In the genomic region with DNA sequence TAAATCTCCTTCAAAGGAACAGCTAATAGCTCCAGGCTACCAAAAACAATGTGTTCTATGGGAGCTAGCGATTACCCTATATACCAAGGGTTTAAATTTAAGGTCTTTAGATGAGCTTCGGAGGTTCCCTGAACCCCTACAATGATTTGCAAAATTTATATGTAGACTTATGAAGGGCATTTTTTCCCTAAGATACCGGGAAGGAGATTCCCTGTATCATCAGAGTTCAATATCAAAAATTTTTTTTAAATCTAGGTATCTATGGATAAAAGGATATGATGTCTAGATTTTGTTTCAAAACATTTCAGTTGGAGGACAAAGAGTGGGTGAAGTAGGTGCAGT, we compare ENCODE assay signal across 22 cellular contexts. TPM values are rescaled to one million over a fixed set of nuclear protein-coding genes. Genes with fewer than 3 reads are reported as not detected.
DNase-seq lines count a peak whose midpoint lies in the region; ATAC-seq, FAIRE-seq and TF ChIP-seq lines count a peak whose summit lies in the region.
"Had no signal": no experiment of that assay in that cellular context is flagged by ENCODE, and none has a peak within 500 bp of the region (broad histone marks: within the 10 kb centered on the region; RNA-seq: fewer than 3 reads in every experiment).

No MANE protein-coding gene starts in this region.

- H3K4ac ChIP-seq in H9 (ENCODE audit: low read depth, low read length), result no peak overlapping the region

- no peak overlapping the region for H3K23ac ChIP-seq in H9 (ENCODE audit: insufficient read length, low read depth, low read length)

- CTCF ChIA-PET in HepG2 (lab: Yijun Ruan, JAX; ENCODE audit: low intra/inter-chr PET ratio, low total read pairs), result no interaction called here

- no peak overlapping the region for H4K5ac ChIP-seq in H9 (ENCODE audit: insufficient read length, low read depth, low read length)

- H2AFZ ChIP-seq in HepG2 (ENCODE audit: low read length), result no peak overlapping the region
- no peak overlapping the region for H2AFZ ChIP-seq in H9 (ENCODE audit: low read length)

- ATAC-seq in HepG2 (no peak), right lobe of liver (no peak)
- ATAC-seq: K562 had no signal

- H3K9me3 Mint-ChIP-seq in endodermal cell (no peaks in the 10 kb centered on the region), neural crest cell (no peaks in the 10 kb centered on the region), type B pancreatic cell (no peaks in the 10 kb centered on the region), H9 (peaks cover 0 to 7% of the 10 kb centered on the region in 2 experiments; a peak in 2 of 5 replicates)
- H3K9me3 Mint-ChIP-seq: CD4-positive, CD25-positive, alpha-beta regulatory T cell had no signal

- no peaks in the 10 kb centered on the region for H3K79me1 ChIP-seq in H9 (ENCODE audit: insufficient read depth, low read depth, low read length, poor library complexity, severe bottlenecking)

- peak overlapping the region; percentile 19 for H3K27ac Mint-ChIP-seq in endodermal cell
- H3K27ac Mint-ChIP-seq in neural crest cell (ENCODE audit: unreplicated experiment), result no peak overlapping the region
- peak overlapping the region; percentile 82 for H3K27ac Mint-ChIP-seq in type B pancreatic cell
- 0 out of 7 replicates have a peak overlapping the region, but pooled peaks of 1 of the 3 experiments have one; percentile 68 for H3K27ac Mint-ChIP-seq in H9
- H3K27ac Mint-ChIP-seq: CD4-positive, CD25-positive, alpha-beta regulatory T cell had no signal

- H3K4me1 Mint-ChIP-seq in endodermal cell (peaks cover 27% of the 10 kb centered on the region), neural crest cell (peaks cover 70% of the 10 kb centered on the region), type B pancreatic cell (ENCODE audit: unreplicated experiment) (peaks cover 47% of the 10 kb centered on the region), H9 (peaks cover 20 to 36% of the 10 kb centered on the region in 2 experiments)
- H3K4me1 Mint-ChIP-seq: CD4-positive, CD25-positive, alpha-beta regulatory T cell had no signal

- H3K27me3 ChIP-seq in HepG2 (ENCODE audit: control insufficient read depth in 1 of 2, insufficient read depth in 2 of 2, low read length in 2 of 2), result peaks cover 2 to 3% of the 10 kb centered on the region in 2 experiments; a peak in 1 of 5 replicates
- H3K27me3 ChIP-seq in right lobe of liver, result no peaks in the 10 kb centered on the region
- H3K27me3 ChIP-seq in endodermal cell (ENCODE audit: control insufficient read depth, insufficient read depth, low read length, poor library complexity, severe bottlenecking), result peaks cover 75% of the 10 kb centered on the region
- peaks cover 88% of the 10 kb centered on the region for H3K27me3 ChIP-seq in H9 (ENCODE audit: insufficient read depth, low read length)
- H3K27me3 ChIP-seq: Peyer's patch had no signal

- no peak for FAIRE-seq in HepG2 (lab: Jason Lieb, UNC)
- FAIRE-seq: D721Med, K562 had no signal

- no peak overlapping the region for H3K18ac ChIP-seq in H9 (ENCODE audit: insufficient read length, low read depth, low read length)

- no peak for TF ChIP-seq POLR2A in HepG2 (IDR thresholded peaks at IDR 0.05; ENCODE audit: insufficient read depth in 1 of 2, low read depth in 2 of 2, low read length in 2 of 2)
- no peak for TF ChIP-seq POLR2A in right lobe of liver (IDR thresholded peaks at IDR 0.05)
- no peak for TF ChIP-seq POLR2A in lower leg skin (IDR thresholded peaks at IDR 0.05)

- in situ Hi-C loops in HepG2 (cut with HindIII; ENCODE audit: extremely low pct_ligation_motif_present, low pct_unique_long_range_greater_than_20kb), result no loop called here

- no peak overlapping the region for H2AK5ac ChIP-seq in H9 (ENCODE audit: insufficient read length, low read length)

- H2BK20ac ChIP-seq in H9 (ENCODE audit: low read depth, low read length, poor library complexity, severe bottlenecking), result no peak overlapping the region

- H3K4me3 Mint-ChIP-seq in endodermal cell (peak overlapping the region; percentile 15), neural crest cell (peak overlapping the region; percentile 21), type B pancreatic cell (peak overlapping the region; percentile 12), H9 (peak overlapping the region in 1 of 2 experiments; percentile 32; a peak in 1 of 5 replicates)
- H3K4me3 Mint-ChIP-seq: CD4-positive, CD25-positive, alpha-beta regulatory T cell had no signal

- WGBS in HepG2 (ENCODE audit: low lambda C conversion rate), result 0% methylated on average over 3 of the region's 3 CpGs
- WGBS in right lobe of liver (ENCODE audit: insufficient coverage, low coverage, low lambda C conversion rate, missing lambda C conversion rate), result 54% methylated on average over 3 of the region's 3 CpGs
- WGBS in endodermal cell (ENCODE audit: insufficient coverage in 1 of 2, insufficient read length in 1 of 2), 2 experiments, result 17 to 18% methylated on average over 2 of the region's 3 CpGs
- 54 to 57% methylated on average over 3 of the region's 3 CpGs for WGBS in lower leg skin, 2 donors
- WGBS in H9 (ENCODE audit: extremely low coverage, insufficient read length, low lambda C conversion rate), result no CpG with 5 or more reads among the region's 3 CpGs

- no peaks in the 10 kb centered on the region for H3K23me2 ChIP-seq in H9 (ENCODE audit: insufficient read length, low read depth, low read length, poor library complexity, severe bottlenecking)

- H3K36me3 ChIP-seq in HepG2 (replicated peaks in 1 of 2; ENCODE audit: control insufficient read depth in 1 of 2, insufficient read depth in 2 of 2, low read length in 2 of 2) (no peaks in the 10 kb centered on the region), right lobe of liver (no peaks in the 10 kb centered on the region), endodermal cell (ENCODE audit: control insufficient read depth, insufficient read depth, low read length) (no peaks in the 10 kb centered on the region)
- H3K36me3 ChIP-seq: Peyer's patch had no signal

- intact Hi-C loops in HepG2 (cut with micrococcal nuclease; ENCODE audit: unreplicated experiment), result loop anchor here (2.0 to 10.0 kb wide), 2 partner anchors 17 to 57 kb away; partner anchors contain the start of genes COL2A1 and TMEM106C
- intact Hi-C loops in right lobe of liver (cut with DNase I), result no loop called here
- intact Hi-C loops in lower leg skin (cut with DNase I; ENCODE audit: low total_unique reads), result no loop called here

- H3K9me3 ChIP-seq in HepG2 (ENCODE audit: low read length), result no peaks in the 10 kb centered on the region
- no peaks in the 10 kb centered on the region for H3K9me3 ChIP-seq in right lobe of liver
- no peaks in the 10 kb centered on the region for H3K9me3 ChIP-seq in endodermal cell (ENCODE audit: control insufficient read depth, low read length)
- no peaks in the 10 kb centered on the region for H3K9me3 ChIP-seq in H9 (ENCODE audit: control insufficient read depth, low read depth, low read length)
- H3K9me3 ChIP-seq: Peyer's patch had no signal

- H2BK5ac ChIP-seq in H9 (ENCODE audit: insufficient read length, low read length), result no peak overlapping the region

- H2BK12ac ChIP-seq in H9 (ENCODE audit: insufficient read length, low read depth, low read length), result no peak overlapping the region

- TF ChIP-seq RAD21 in HepG2 (CRISPR knock-in tag; IDR thresholded peaks at IDR 0.05), result no peak

- H3T11ph ChIP-seq in H9 (ENCODE audit: low read length), result no peak overlapping the region

- no peak overlapping the region for H2BK15ac ChIP-seq in H9 (ENCODE audit: low read depth, low read length)

- no peak for TF ChIP-seq EP300 in HepG2 (IDR thresholded peaks at IDR 0.05; ENCODE audit: low read depth in 2 of 2, low read length in 2 of 2)
- TF ChIP-seq EP300 in HepG2 (CRISPR knock-in tag; IDR thresholded peaks at IDR 0.05; ENCODE audit: borderline replicate concordance), result no peak

- 0 out of 2 replicates have a peak overlapping the region, but pooled peaks have one; percentile 15 for H3K4me2 ChIP-seq in HepG2 (ENCODE audit: low read depth, low read length)
- no peak overlapping the region for H3K4me2 ChIP-seq in H9 (ENCODE audit: insufficient read depth, insufficient read length, low read length)

- no peak for DNase-seq in HepG2 (ENCODE audit: low spot score)
- no peak for DNase-seq in right lobe of liver
- no peak for DNase-seq in endodermal cell
- DNase-seq in neural crest cell (ENCODE audit: low read depth, low spot score), result no peak
- no peak for DNase-seq in type B pancreatic cell (ENCODE audit: extremely low spot score, unreplicated experiment)
- DNase-seq in lower leg skin (ENCODE audit: low spot score in 2 of 2), result no peak
- DNase-seq in NCI-H2196 (lab: John Stamatoyannopoulos, UW; ENCODE audit: unreplicated experiment), result no peak
- no peak for DNase-seq in H9
- DNase-seq: CD4-positive, CD25-positive, alpha-beta regulatory T cell; GOT3; MV-4-11; NCI-H446 treated with DMSO at 0.1 percent for 48 hours; NCI-H526; NCI-H82; SIG-M5 had no signal

- H3K36me3 Mint-ChIP-seq in endodermal cell (ENCODE audit: low read depth) (no peaks in the 10 kb centered on the region), neural crest cell (ENCODE audit: low read depth) (no peaks in the 10 kb centered on the region), type B pancreatic cell (no peaks in the 10 kb centered on the region), H9 (ENCODE audit: insufficient read depth in 1 of 3, low read depth in 3 of 3) (no peaks in the 10 kb centered on the region; a peak in 1 of 7 replicates)
- H3K36me3 Mint-ChIP-seq: CD4-positive, CD25-positive, alpha-beta regulatory T cell had no signal

- peaks cover 74% of the 10 kb centered on the region for H3K4me1 ChIP-seq in HepG2 (ENCODE audit: insufficient read depth, low read length)
- H3K4me1 ChIP-seq in right lobe of liver, result no peaks in the 10 kb centered on the region
- peaks cover 14% of the 10 kb centered on the region for H3K4me1 ChIP-seq in endodermal cell (ENCODE audit: control insufficient read depth, insufficient read depth, low read length)
- H3K4me1 ChIP-seq in H9 (ENCODE audit: insufficient read depth, low read length), result no peaks in the 10 kb centered on the region

- H3K56ac ChIP-seq in H9 (ENCODE audit: insufficient read length, low read depth, low read length), result no peak overlapping the region

- H4K91ac ChIP-seq in H9 (ENCODE audit: insufficient read length, low read depth, low read length), result no peak overlapping the region

- H3K79me2 ChIP-seq in HepG2 (ENCODE audit: insufficient read depth, low read length), result no peaks in the 10 kb centered on the region
- H3K79me2 ChIP-seq in H9 (ENCODE audit: insufficient read depth, low read length), result no peaks in the 10 kb centered on the region

- POLR2A ChIA-PET in HepG2 (lab: Yijun Ruan, JAX), result interaction anchor here (1.4 kb wide), 1 partner anchor 17 kb away, joined by 3 read pairs; no protein-coding TSS in a partner anchor

- TF ChIP-seq CTCF in HepG2 (CRISPR knock-in tag; IDR thresholded peaks at IDR 0.05) (no peak), right lobe of liver (IDR thresholded peaks at IDR 0.05) (no peak), endodermal cell (conservative IDR thresholded peaks at IDR 0.05) (no peak), neural crest cell (conservative IDR thresholded peaks at IDR 0.05) (no peak), type B pancreatic cell (conservative IDR thresholded peaks at IDR 0.05) (no peak), lower leg skin (IDR thresholded peaks at IDR 0.05) (no peak), H9 (conservative IDR thresholded peaks at IDR 0.05) (no peak)

- H3K27ac ChIP-seq in HepG2 (ENCODE audit: extremely low read length, insufficient read depth, low read length) (no peak overlapping the region), right lobe of liver (no peak overlapping the region), endodermal cell (ENCODE audit: low read depth, low read length) (no peak overlapping the region), H9 (ENCODE audit: insufficient read length, low read depth, low read length) (no peak overlapping the region)
- H3K27ac ChIP-seq: Peyer's patch, SK-N-MC had no signal

- no TSS peak for BruUV-seq in HepG2 (replicated peaks; lab: Mats Ljungman, UMichigan)

- no peak overlapping the region for H3K14ac ChIP-seq in H9 (ENCODE audit: insufficient read depth, low read length)

- H3K4me3 ChIP-seq in HepG2 (replicated peaks in 1 of 3; ENCODE audit: insufficient read depth in 1 of 3, low read depth in 2 of 3, low read length in 3 of 3) (no peak overlapping the region), right lobe of liver (no peak overlapping the region), endodermal cell (ENCODE audit: low read length) (peak overlapping the region; percentile 32), lower leg skin (ENCODE audit: low read depth, poor library complexity, severe bottlenecking) (no peak overlapping the region)
- H3K4me3 ChIP-seq: K562, Peyer's patch, SK-N-MC had no signal

- H4K8ac ChIP-seq in H9 (replicated peaks; ENCODE audit: insufficient read length, low read depth, low read length), result no peak overlapping the region

- no peak overlapping the region for H2BK120ac ChIP-seq in H9 (ENCODE audit: low read depth, low read length, poor library complexity, severe bottlenecking)

- no peaks in the 10 kb centered on the region for H4K20me1 ChIP-seq in HepG2 (ENCODE audit: insufficient read depth, low read length)
- H4K20me1 ChIP-seq in H9 (ENCODE audit: control insufficient read depth, insufficient read depth, insufficient read length), result no peaks in the 10 kb centered on the region

- peaks cover 100% of the 10 kb centered on the region for H3K27me3 Mint-ChIP-seq in endodermal cell (ENCODE audit: insufficient read depth)
- H3K27me3 Mint-ChIP-seq in neural crest cell (ENCODE audit: low read depth), result peaks cover 25% of the 10 kb centered on the region
- peaks cover 5% of the 10 kb centered on the region for H3K27me3 Mint-ChIP-seq in type B pancreatic cell
- peaks cover 100% of the 10 kb centered on the region for H3K27me3 Mint-ChIP-seq in H9 (ENCODE audit: low read depth)

- H3K9ac ChIP-seq in HepG2 (ENCODE audit: insufficient read depth, low read depth, low read length), result no peak overlapping the region
- no peak overlapping the region for H3K9ac ChIP-seq in endodermal cell (ENCODE audit: extremely low read depth, low read length, poor library complexity, severe bottlenecking)
- no peak overlapping the region for H3K9ac ChIP-seq in H9 (ENCODE audit: extremely low read depth, insufficient read length, low read length)

RNA-seq across cellular contexts. Expression of gene COL2A1, which starts 17.9 kb away (rescaled TPM):
- total RNA-seq in HepG2 (2016; rRNA removed; fragmentation: Illumina TruSeq; extraction: Trizol) (9.2 and 38.3 TPM in 2 replicates), right lobe of liver (not detected), endodermal cell (10 to 100 TPM; 12.4 to 21.0 TPM), neural crest cell (384 and 386 TPM in 2 replicates), type B pancreatic cell (ENCODE audit: low replicate concordance) (195 and 227 TPM in 2 replicates), lower leg skin (under 1 TPM in 2 of 4 donors, not detected in 2; 0.07 to 0.26 TPM), H9 (2021) (10.8 and 11.4 TPM in 2 replicates)
- total RNA-seq in HepG2 (2016; cell fraction: cytosol; rRNA removed; fragmentation: Illumina TruSeq; extraction: Trizol; ENCODE audit: low read depth), result 1.1 and 3.1 TPM in 2 replicates
- 6.6 and 41.7 TPM in 2 replicates for total RNA-seq in HepG2 (2016; cell fraction: insoluble cytoplasmic fraction; rRNA removed; fragmentation: Illumina TruSeq; extraction: Trizol)
- 3.6 and 4.1 TPM in 2 replicates for total RNA-seq in HepG2 (2016; cell fraction: membrane; rRNA removed; fragmentation: Illumina TruSeq; extraction: Trizol)
- total RNA-seq in HepG2 (2016; cell fraction: nucleus; rRNA removed; fragmentation: Illumina TruSeq; extraction: Trizol), result 44.6 and 58.3 TPM in 2 replicates
- polyA plus RNA-seq in HepG2 (2011; rRNA removed), result 7.4 and 9.8 TPM in 2 replicates
- 4.1 and 4.4 TPM in 2 replicates for polyA plus RNA-seq in HepG2 (2011; cell fraction: cytosol; rRNA removed)
- polyA plus RNA-seq in HepG2 (2011; cell fraction: nucleus; rRNA removed), result 113 and 136 TPM in 2 replicates
- polyA plus RNA-seq in HepG2 (2012), result 7.6 and 8.6 TPM in 2 replicates
- 0.91 and 1.3 TPM in 2 replicates for polyA plus RNA-seq in HepG2 (2016; cell fraction: cytosol; fragmentation: Illumina TruSeq; extraction: Trizol; ENCODE audit: low read depth)
- polyA plus RNA-seq in HepG2 (2016; cell fraction: insoluble cytoplasmic fraction; fragmentation: Illumina TruSeq; extraction: Trizol; ENCODE audit: low read depth), result 5.7 and 8.4 TPM in 2 replicates
- 1.5 and 2.1 TPM in 2 replicates for polyA plus RNA-seq in HepG2 (2016; cell fraction: membrane; fragmentation: Illumina TruSeq; extraction: Trizol; ENCODE audit: low read depth)
- polyA plus RNA-seq in HepG2 (2016; cell fraction: nucleus; fragmentation: Illumina TruSeq; extraction: Trizol; ENCODE audit: insufficient read depth, low read depth), result 114 and 115 TPM in 2 replicates
- 7.1 TPM in 1 of 2 replicates, not detected in the other for polyA minus RNA-seq in HepG2 (2011; rRNA and poly(A)+ RNA removed; ENCODE audit: low replicate concordance)
- polyA minus RNA-seq in HepG2 (2011; cell fraction: cytosol; rRNA and poly(A)+ RNA removed), result 4.7 and 7.3 TPM in 2 replicates
- 12.5 and 15.2 TPM in 2 replicates for polyA minus RNA-seq in HepG2 (2011; cell fraction: nucleus; rRNA and poly(A)+ RNA removed)
- polyA plus RNA-seq in endodermal cell (2013, experiment 1 of 2), result 365 TPM
- 366 TPM for polyA plus RNA-seq in endodermal cell (2013, experiment 2 of 2)
- total RNA-seq: A172; CD4-positive, CD25-positive, alpha-beta regulatory T cell; K562; LHCN-M2 had no signal
- polyA plus RNA-seq: BJ; CD4-positive, CD25-positive, alpha-beta regulatory T cell had no signal

RNA-seq across cellular contexts. Expression of gene TMEM106C, which starts 58.8 kb away (rescaled TPM):
- total RNA-seq in HepG2 (2016; rRNA removed; fragmentation: Illumina TruSeq; extraction: Trizol) (132 and 134 TPM in 2 replicates), right lobe of liver (10 to 100 TPM; 13.8 to 55.6 (median 34.7) TPM), endodermal cell (10 to 100 TPM; 17.3 to 61.6 TPM), neural crest cell (147 and 159 TPM in 2 replicates), type B pancreatic cell (ENCODE audit: low replicate concordance) (76.7 and 77.1 TPM in 2 replicates), lower leg skin (10 to 100 TPM; 40.9 to 56.7 (median 42.3) TPM), H9 (2021) (40.4 and 43.7 TPM in 2 replicates)
- 140 and 199 TPM in 2 replicates for total RNA-seq in HepG2 (2016; cell fraction: cytosol; rRNA removed; fragmentation: Illumina TruSeq; extraction: Trizol; ENCODE audit: low read depth)
- 131 and 142 TPM in 2 replicates for total RNA-seq in HepG2 (2016; cell fraction: insoluble cytoplasmic fraction; rRNA removed; fragmentation: Illumina TruSeq; extraction: Trizol)
- total RNA-seq in HepG2 (2016; cell fraction: membrane; rRNA removed; fragmentation: Illumina TruSeq; extraction: Trizol), result 222 and 263 TPM in 2 replicates
- total RNA-seq in HepG2 (2016; cell fraction: nucleus; rRNA removed; fragmentation: Illumina TruSeq; extraction: Trizol), result 69.5 and 82.9 TPM in 2 replicates
- 191 and 192 TPM in 2 replicates for polyA plus RNA-seq in HepG2 (2011; rRNA removed)
- 141 and 173 TPM in 2 replicates for polyA plus RNA-seq in HepG2 (2011; cell fraction: cytosol; rRNA removed)
- 103 and 125 TPM in 2 replicates for polyA plus RNA-seq in HepG2 (2011; cell fraction: nucleus; rRNA removed)
- polyA plus RNA-seq in HepG2 (2012), result 67.2 and 83.0 TPM in 2 replicates
- polyA plus RNA-seq in HepG2 (2016; cell fraction: cytosol; fragmentation: Illumina TruSeq; extraction: Trizol; ENCODE audit: low read depth), result 208 and 285 TPM in 2 replicates
- 129 and 148 TPM in 2 replicates for polyA plus RNA-seq in HepG2 (2016; cell fraction: insoluble cytoplasmic fraction; fragmentation: Illumina TruSeq; extraction: Trizol; ENCODE audit: low read depth)
- 221 and 275 TPM in 2 replicates for polyA plus RNA-seq in HepG2 (2016; cell fraction: membrane; fragmentation: Illumina TruSeq; extraction: Trizol; ENCODE audit: low read depth)
- polyA plus RNA-seq in HepG2 (2016; cell fraction: nucleus; fragmentation: Illumina TruSeq; extraction: Trizol; ENCODE audit: insufficient read depth, low read depth), result 107 and 122 TPM in 2 replicates
- polyA minus RNA-seq in HepG2 (2011; rRNA and poly(A)+ RNA removed; ENCODE audit: low replicate concordance), result 179 and 1,095 TPM in 2 replicates
- 43.2 and 44.5 TPM in 2 replicates for polyA minus RNA-seq in HepG2 (2011; cell fraction: cytosol; rRNA and poly(A)+ RNA removed)
- polyA minus RNA-seq in HepG2 (2011; cell fraction: nucleus; rRNA and poly(A)+ RNA removed), result 81.1 and 92.5 TPM in 2 replicates
- polyA plus RNA-seq in endodermal cell (2013, experiment 1 of 2), result 120 TPM
- 114 TPM for polyA plus RNA-seq in endodermal cell (2013, experiment 2 of 2)
